27 cellular contexts compared by ENCODE assay signal in genomic region chr18:27707201-27707600, GRCh38.
"Had no signal": no experiment of that assay in that cellular context is flagged by ENCODE, and none has a peak within 500 bp of the region (broad histone marks: within the 10 kb centered on the region; RNA-seq: fewer than 3 reads in every experiment).

No MANE protein-coding gene starts in this region.

- H3K27me3 Mint-ChIP-seq: activated B cell treated with CpG ODN at 0.5 μM for 24 hours; activated naive CD8-positive, alpha-beta T cell treated with anti-CD3 and anti-CD28 coated beads, Interleukin-2, amount 10 ng/mL, durations not matched to agents 7 days and 5 days; dendritic cell treated with granulocyte-macrophage colony-stimulating factor and Interleukin-4, amounts not matched to agents 40 ng/mL and 50 ng/mL, for 4 days; T-helper 17 cell had no signal

- H3K36me3 ChIP-seq: cardiac muscle cell, heart right ventricle, pancreas, thyroid gland had no signal

- H3K4me3 Mint-ChIP-seq: activated B cell treated with CpG ODN at 0.5 μM for 24 hours; activated naive CD4-positive, alpha-beta T cell treated with anti-CD3 and anti-CD28 coated beads for 36 hours; activated naive CD8-positive, alpha-beta T cell treated with anti-CD3 and anti-CD28 coated beads, Interleukin-2, amount 10 ng/mL, durations not matched to agents 7 days and 5 days; activated T-cell treated with anti-CD3 and anti-CD28 coated beads, Interleukin-2, amount 50 U/mL, for 4 hours; dendritic cell treated with granulocyte-macrophage colony-stimulating factor and Interleukin-4, amounts not matched to agents 40 ng/mL and 50 ng/mL, for 4 days; nephron; T-helper 17 cell had no signal

- ATAC-seq: activated T-cell treated with anti-CD3 and anti-CD28 coated beads, Interleukin-2, amount 50 U/mL, for 4 hours; heart right ventricle; left colon; pancreas; psoas muscle; right cardiac atrium; stimulated activated naive CD8-positive, alpha-beta T cell treated with anti-CD3 and anti-CD28 coated beads, Interleukin-15, Interleukin-2, amounts not matched to agents 100 U/mL and 50 U/mL, for 24 hours; T-helper 17 cell had no signal

- H3K4me1 Mint-ChIP-seq: activated B cell treated with CpG ODN at 0.5 μM for 24 hours; activated naive CD8-positive, alpha-beta T cell treated with anti-CD3 and anti-CD28 coated beads, Interleukin-2, amount 10 ng/mL, durations not matched to agents 7 days and 5 days; T-helper 17 cell had no signal

- H3K27ac Mint-ChIP-seq: activated B cell treated with CpG ODN at 0.5 μM for 24 hours; activated naive CD4-positive, alpha-beta T cell treated with anti-CD3 and anti-CD28 coated beads for 36 hours; activated naive CD8-positive, alpha-beta T cell treated with anti-CD3 and anti-CD28 coated beads, Interleukin-2, amount 10 ng/mL, durations not matched to agents 7 days and 5 days; dendritic cell treated with granulocyte-macrophage colony-stimulating factor and Interleukin-4, amounts not matched to agents 40 ng/mL and 50 ng/mL, for 4 days; nephron; T-helper 17 cell had no signal

- H3K36me3 Mint-ChIP-seq: activated naive CD8-positive, alpha-beta T cell treated with anti-CD3 and anti-CD28 coated beads, Interleukin-2, amount 10 ng/mL, durations not matched to agents 7 days and 5 days had no signal

- H3K4me3 ChIP-seq: cardiac muscle cell, heart right ventricle, pancreas, psoas muscle, thyroid gland had no signal

- DNase-seq: activated B cell treated with CpG ODN at 0.5 μM for 24 hours; activated CD4-positive, alpha-beta T cell treated with anti-CD3 and anti-CD28 coated beads for 4 hours; activated CD4-positive, alpha-beta T cell treated with anti-CD3 and anti-CD28 coated beads, Interleukin-2, amount 50 U/mL, for 48 hours; activated CD8-positive, alpha-beta memory T cell treated with anti-CD3 and anti-CD28 coated beads, Interleukin-2, amount 50 U/mL, for 48 hours; activated effector memory CD4-positive, alpha-beta T cell treated with Interleukin-2 at 50 U/mL for 16 hours; activated naive CD4-positive, alpha-beta T cell treated with anti-CD3 and anti-CD28 coated beads for 36 hours; activated naive CD8-positive, alpha-beta T cell treated with anti-CD3 and anti-CD28 coated beads, Interleukin-2, amount 10 ng/mL, durations not matched to agents 7 days and 5 days; activated T-cell treated with anti-CD3 and anti-CD28 coated beads, Interleukin-2, amount 50 U/mL, for 4 hours; effector CD4-positive, alpha-beta T cell; erythroblast; heart right ventricle; left colon; mesenchymal stem cell; pancreas; psoas muscle; right cardiac atrium; stimulated activated CD4-positive, alpha-beta T cell treated with anti-CD3 and anti-CD28 coated beads, Interleukin-12 subunit alpha, Interleukin-12 subunit beta, amount 100 ng/mL, for 4 hours; stimulated activated CD4-positive, alpha-beta T cell treated with anti-CD3 and anti-CD28 coated beads, Interleukin-4, amount 100 ng/mL, for 4 hours; stimulated activated naive CD8-positive, alpha-beta T cell treated with anti-CD3 and anti-CD28 coated beads, Interleukin-15, Interleukin-2, amounts not matched to agents 100 U/mL and 50 U/mL, for 24 hours; substantia nigra; T-helper 17 cell; thyroid gland had no signal

- H3K9me3 ChIP-seq: pancreas, psoas muscle, thyroid gland had no signal

- FAIRE-seq: endometrium, keratinocyte, pancreas had no signal

- H3K27me3 ChIP-seq: cardiac muscle cell, heart right ventricle, pancreas, thyroid gland had no signal

- H3K27ac ChIP-seq: cardiac muscle cell, heart right ventricle, pancreas, psoas muscle, thyroid gland had no signal

- H3K4me1 ChIP-seq: pancreas, psoas muscle, thyroid gland had no signal
